8 cellular contexts compared by ENCODE assay signal in the genomic region with DNA sequence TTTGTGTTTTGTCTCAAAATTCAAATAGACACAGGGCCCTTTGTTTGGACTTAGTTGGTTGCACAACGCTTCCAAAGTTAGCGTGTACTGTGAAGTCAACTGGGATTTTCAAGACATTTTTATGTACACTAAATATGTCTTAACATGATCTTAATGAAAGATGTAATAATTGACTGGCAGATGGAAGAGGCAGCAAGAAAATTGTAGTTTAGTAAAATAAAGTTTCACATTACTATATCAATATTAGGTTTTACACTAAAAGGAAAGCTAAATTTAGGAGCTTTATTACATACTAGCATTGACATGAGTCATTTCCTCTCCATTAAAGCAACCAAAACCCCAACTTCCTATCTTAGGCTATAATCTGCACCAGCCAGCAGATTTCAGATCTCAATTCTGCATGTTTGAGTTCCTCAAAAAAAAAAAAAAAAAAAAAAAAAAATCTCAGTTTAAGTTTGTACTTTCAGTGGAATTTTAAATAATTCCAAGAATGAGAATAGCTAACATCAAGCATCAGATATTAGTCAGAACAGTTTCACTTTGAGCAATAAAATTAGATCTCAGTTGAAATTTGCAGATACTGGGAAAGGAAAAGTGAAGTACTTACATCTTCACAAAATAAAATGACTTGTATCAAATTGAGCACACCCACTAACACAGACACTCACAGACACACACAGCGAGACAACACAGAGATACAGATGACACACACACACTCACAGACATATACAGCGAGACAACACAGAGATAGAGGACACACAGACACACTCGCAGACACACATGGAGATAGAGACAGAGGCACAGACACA.
DNase-seq lines count a peak whose midpoint lies in the region; ATAC-seq and TF ChIP-seq lines count a peak whose summit lies in the region.

No MANE protein-coding gene starts in this region.

- H3K27ac ChIP-seq in duodenal mucosa (ENCODE audit: low read depth, low read length) (peak overlapping the region; percentile 20), H9 (ENCODE audit: insufficient read length, low read depth, low read length) (no peak overlapping the region)

- no peak overlapping the region for H3K56ac ChIP-seq in H9 (ENCODE audit: insufficient read length, low read depth, low read length)

- peak overlapping the region in 1 of 2 donors; percentile 22 for H3K4me3 ChIP-seq in duodenal mucosa (ENCODE audit: low read depth in 1 of 2, low read length in 2 of 2)

- no peaks in the 10 kb centered on the region for H3K27me3 Mint-ChIP-seq in natural killer cell (ENCODE audit: low read depth in 2 of 2)
- H3K27me3 Mint-ChIP-seq in H9 (ENCODE audit: low read depth), result no peaks in the 10 kb centered on the region

- no peak overlapping the region for H3K4me2 ChIP-seq in H9 (ENCODE audit: insufficient read depth, insufficient read length, low read length)

- H2AK5ac ChIP-seq in H9 (ENCODE audit: insufficient read length, low read length), result no peak overlapping the region

- no peak overlapping the region for H4K8ac ChIP-seq in H9 (replicated peaks; ENCODE audit: insufficient read length, low read depth, low read length)

- H4K91ac ChIP-seq in H9 (ENCODE audit: insufficient read length, low read depth, low read length), result no peak overlapping the region

- H3K27me3 ChIP-seq in duodenal mucosa (ENCODE audit: control insufficient read depth in 1 of 2, insufficient read depth in 2 of 2, low read length in 2 of 2) (no peaks in the 10 kb centered on the region), H9 (ENCODE audit: insufficient read depth, low read length) (no peaks in the 10 kb centered on the region)

- peak; percentile 83 for DNase-seq in A172 (ENCODE audit: low spot score)
- DNase-seq in RPMI8226, result peak; percentile 84
- no peak for DNase-seq in natural killer cell
- DNase-seq in T1000 (lab: John Stamatoyannopoulos, UW), result no peak
- DNase-seq in H9, result no peak

- no peak overlapping the region for H2AFZ ChIP-seq in H9 (ENCODE audit: low read length)

- no peak overlapping the region for H2BK120ac ChIP-seq in H9 (ENCODE audit: low read depth, low read length, poor library complexity, severe bottlenecking)

- no peak for TF ChIP-seq CTCF in natural killer cell (IDR thresholded peaks at IDR 0.05)
- no peak for TF ChIP-seq CTCF in H9 (conservative IDR thresholded peaks at IDR 0.05)

- H2BK20ac ChIP-seq in H9 (ENCODE audit: low read depth, low read length, poor library complexity, severe bottlenecking), result no peak overlapping the region

- no CpG with 5 or more reads among the region's 5 CpGs for WGBS in H9 (ENCODE audit: extremely low coverage, insufficient read length, low lambda C conversion rate)

- H3K4me1 ChIP-seq in duodenal mucosa (ENCODE audit: control insufficient read depth in 1 of 2, insufficient read depth in 2 of 2, low read length in 2 of 2) (peaks cover 24 to 40% of the 10 kb centered on the region in 2 donors), H9 (ENCODE audit: insufficient read depth, low read length) (no peaks in the 10 kb centered on the region)

- H3K36me3 Mint-ChIP-seq in natural killer cell (peaks cover under 1% of the 10 kb centered on the region), H9 (ENCODE audit: insufficient read depth in 1 of 3, low read depth in 3 of 3) (peaks cover 0 to 3% (median 1%) of the 10 kb centered on the region in 3 experiments; a peak in 2 of 7 replicates)

- H3K4ac ChIP-seq in H9 (ENCODE audit: low read depth, low read length), result no peak overlapping the region

- H3K23me2 ChIP-seq in H9 (ENCODE audit: insufficient read length, low read depth, low read length, poor library complexity, severe bottlenecking), result no peaks in the 10 kb centered on the region

- H3K4me3 Mint-ChIP-seq in natural killer cell, result no peak overlapping the region
- H3K4me3 Mint-ChIP-seq in H9, result no peak overlapping the region

- intact Hi-C loops in natural killer cell (cut with micrococcal nuclease), result loop anchor here (5.0 kb wide), 2 partner anchors 101 to 184 kb away; no protein-coding TSS in a partner anchor

- no peak overlapping the region for H2BK5ac ChIP-seq in H9 (ENCODE audit: insufficient read length, low read length)

- peak overlapping the region in 1 of 2 donors; percentile 20 for H3K9ac ChIP-seq in duodenal mucosa (ENCODE audit: low read depth in 1 of 2, low read length in 2 of 2)
- no peak overlapping the region for H3K9ac ChIP-seq in H9 (ENCODE audit: extremely low read depth, insufficient read length, low read length)

- no peaks in the 10 kb centered on the region for H3K9me3 Mint-ChIP-seq in natural killer cell
- peaks cover 0 to 4% of the 10 kb centered on the region in 2 experiments; a peak in 3 of 5 replicates for H3K9me3 Mint-ChIP-seq in H9

- H3K23ac ChIP-seq in H9 (ENCODE audit: insufficient read length, low read depth, low read length), result no peak overlapping the region

- no peak overlapping the region for H4K5ac ChIP-seq in H9 (ENCODE audit: insufficient read length, low read depth, low read length)

- no peak overlapping the region for H2BK15ac ChIP-seq in H9 (ENCODE audit: low read depth, low read length)

- H3K4me1 Mint-ChIP-seq in natural killer cell, result peaks cover 39 to 46% of the 10 kb centered on the region in 2 donors
- H3K4me1 Mint-ChIP-seq in H9, result peaks cover 4 to 20% of the 10 kb centered on the region in 2 experiments

- H3K9me3 ChIP-seq in duodenal mucosa (ENCODE audit: control insufficient read depth in 1 of 2, low read length in 2 of 2), result peaks cover under 1 to 3% of the 10 kb centered on the region in 2 donors
- H3K9me3 ChIP-seq in H9 (ENCODE audit: control insufficient read depth, low read depth, low read length), result no peaks in the 10 kb centered on the region

- H3K14ac ChIP-seq in H9 (ENCODE audit: insufficient read depth, low read length), result no peak overlapping the region

- H2BK12ac ChIP-seq in H9 (ENCODE audit: insufficient read length, low read depth, low read length), result no peak overlapping the region

- H4K20me1 ChIP-seq in H9 (ENCODE audit: control insufficient read depth, insufficient read depth, insufficient read length), result no peaks in the 10 kb centered on the region

- no peaks in the 10 kb centered on the region for H3K36me3 ChIP-seq in duodenal mucosa (ENCODE audit: control insufficient read depth in 1 of 2, insufficient read depth in 2 of 2, low read length in 2 of 2)

- no peak overlapping the region for H3K18ac ChIP-seq in H9 (ENCODE audit: insufficient read length, low read depth, low read length)

- ATAC-seq in GM18517 (IDR thresholded peaks at IDR 0.05; ENCODE audit: unreplicated experiment), result peak; percentile 74
- ATAC-seq in HG03025 (IDR thresholded peaks at IDR 0.05; ENCODE audit: low FRiP score, unreplicated experiment), result peak; percentile 50
- ATAC-seq in natural killer cell, result peak; percentile 88 to 93 (median 91)

- H3T11ph ChIP-seq in H9 (ENCODE audit: low read length), result no peak overlapping the region

- H3K27ac Mint-ChIP-seq in natural killer cell (no peak overlapping the region), H9 (no peak overlapping the region)

- no peaks in the 10 kb centered on the region for H3K79me1 ChIP-seq in H9 (ENCODE audit: insufficient read depth, low read depth, low read length, poor library complexity, severe bottlenecking)

- no peaks in the 10 kb centered on the region for H3K79me2 ChIP-seq in H9 (ENCODE audit: insufficient read depth, low read length)

Comparison
In these comparisons a context has a peak if more than half of its experiments do, and no peak if none do; other contexts are left out.
1. DNase-seq: peak in A172 (single experiment) and RPMI8226 (single experiment); none in natural killer cell (single experiment), T1000 (single experiment) and H9 (single experiment).
2. Peak in every context shown above with its lines, with median percentiles within 50 percentile points of each other: ATAC-seq.